8 cellular contexts compared by ENCODE assay signal in genomic region chr18:47175895-47176575, GRCh38. TPM values are rescaled to one million over a fixed set of nuclear protein-coding genes. Genes with fewer than 3 reads are reported as not detected.
DNase-seq lines count a peak whose midpoint lies in the region; ATAC-seq and TF ChIP-seq lines count a peak whose summit lies in the region.

TSS of gene IER3IP1 (minus strand) at chr18:47176364. CDS start at chr18:47176277, 87 bp downstream.

- ATAC-seq in GM19328 (IDR thresholded peaks at IDR 0.05; ENCODE audit: unreplicated experiment) = peak; percentile 81
- peak; percentile 81 for ATAC-seq in HG03520 (IDR thresholded peaks at IDR 0.05; ENCODE audit: unreplicated experiment)
- ATAC-seq in lower lobe of right lung = peak; percentile 97 to 98

- intact Hi-C loops in lower lobe of right lung (cut with DNase I) = no loop called here

- H3K27ac ChIP-seq in duodenal mucosa (ENCODE audit: low read depth, low read length) = peak within 1 kb of the TSS; percentile 75
- H3K27ac ChIP-seq in lower lobe of right lung = peak within 1 kb of the TSS; percentile 85

- no peaks in the 10 kb centered on the region for H3K9me3 ChIP-seq in duodenal mucosa (ENCODE audit: control insufficient read depth in 1 of 2, low read length in 2 of 2)
- no peaks in the 10 kb centered on the region for H3K9me3 ChIP-seq in lower lobe of right lung

- DNase-seq in C1 segment of cervical spinal cord (lab: John Stamatoyannopoulos, UW) (peak; percentile 17 to 91 (median 84)), NCI-H69 (lab: John Stamatoyannopoulos, UW) (peak; percentile 99), lower lobe of right lung (peak; percentile 93)
- DNase-seq in activated CD4-positive, alpha-beta T cell treated with anti-CD3 and anti-CD28 coated beads, Interleukin-2, amount 50 U/mL, for 4 hours = peak; percentile 82 to 86
- peak; percentile 68 to 86 (median 75) for DNase-seq in stimulated activated CD4-positive, alpha-beta T cell treated with anti-CD3 and anti-CD28 coated beads, TNF-alpha, amount 100 ng/mL, for 1 hour (ENCODE audit: low read depth in 3 of 3, low spot score in 1 of 3)

- peaks cover 17 to 18% of the 10 kb centered on the region in 2 donors for H3K4me1 ChIP-seq in duodenal mucosa (ENCODE audit: control insufficient read depth in 1 of 2, insufficient read depth in 2 of 2, low read length in 2 of 2)
- H3K4me1 ChIP-seq in lower lobe of right lung = peaks cover 31% of the 10 kb centered on the region

- H3K27me3 ChIP-seq in duodenal mucosa (ENCODE audit: control insufficient read depth in 1 of 2, insufficient read depth in 2 of 2, low read length in 2 of 2) (no peaks in the 10 kb centered on the region), lower lobe of right lung (ENCODE audit: low read depth) (no peaks in the 10 kb centered on the region)

- H3K36me3 ChIP-seq in duodenal mucosa (ENCODE audit: control insufficient read depth in 1 of 2, insufficient read depth in 2 of 2, low read length in 2 of 2) (peaks cover 0 to 5% of the 10 kb centered on the region in 2 donors), lower lobe of right lung (no peaks in the 10 kb centered on the region)

- H3K9ac ChIP-seq in duodenal mucosa (ENCODE audit: low read depth in 1 of 2, low read length in 2 of 2) = peak within 1 kb of the TSS; percentile 78 to 88

- H3K4me3 ChIP-seq in duodenal mucosa (ENCODE audit: low read depth in 1 of 2, low read length in 2 of 2) (peak within 1 kb of the TSS; percentile 88), lower lobe of right lung (peak within 1 kb of the TSS; percentile 99)

- peak; percentile 30 for TF ChIP-seq CTCF in lower lobe of right lung (IDR thresholded peaks at IDR 0.05)

RNA-seq across cellular contexts. Expression of gene IER3IP1, which starts in this region (rescaled TPM):
- 10.7 TPM for total RNA-seq in lower lobe of right lung

Comparison
In these comparisons a context has a peak if more than half of its experiments do, and no peak if none do; other contexts are left out.
1. Peak in every context shown above with its lines: DNase-seq, ATAC-seq, H3K4me3 ChIP-seq and H3K27ac ChIP-seq.